1 cellular context compared by ENCODE assay signal in the genomic region with DNA sequence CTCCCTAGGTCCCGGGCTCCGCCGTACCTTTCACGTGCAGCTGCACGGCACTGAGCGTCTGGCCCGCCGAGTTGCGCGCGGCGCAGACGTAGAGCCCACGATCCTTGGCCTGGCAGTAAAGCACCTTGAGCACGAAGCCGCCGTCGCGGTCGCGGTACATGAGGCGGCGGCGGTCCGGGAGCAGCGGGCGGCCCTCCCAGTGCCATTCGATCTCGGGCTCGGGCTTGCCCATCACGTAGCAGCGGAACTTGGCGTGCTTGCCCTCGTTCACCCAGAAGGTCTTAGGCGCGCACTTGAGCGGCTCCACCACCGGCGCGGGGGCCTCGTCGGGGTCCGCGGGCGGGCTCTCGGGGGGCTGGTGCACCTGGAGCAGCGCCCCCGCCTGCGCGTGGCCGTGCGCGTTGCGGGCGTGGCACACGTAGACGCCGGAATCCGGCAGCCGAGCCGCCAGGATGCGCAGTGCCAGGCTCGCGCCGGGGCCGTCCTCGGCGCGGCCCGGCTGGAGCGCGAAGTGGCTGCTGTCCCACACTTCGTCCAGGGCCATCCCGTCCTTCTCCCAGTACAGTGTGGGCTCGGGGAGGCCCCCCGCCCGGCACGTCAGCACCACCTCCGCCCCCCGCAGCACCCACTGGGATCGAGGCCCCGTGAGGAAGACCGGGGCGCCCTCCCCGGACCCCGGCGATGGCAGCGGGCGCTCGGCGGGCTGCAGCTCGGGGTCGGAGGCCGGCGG.
TF ChIP-seq lines count a peak whose summit lies in the region.

No MANE protein-coding gene starts in this region.

TF ChIP-seq in endothelial cell of umbilical vein, 7 proteins besides CTCF, POLR2A, EP300 and RAD21:
- TF ChIP-seq FOS (IDR thresholded peaks at IDR 0.05; ENCODE audit: borderline replicate concordance, insufficient read depth, low read length) (no peak), EZH2 (IDR thresholded peaks at IDR 0.05; ENCODE audit: borderline replicate concordance, low read depth, low read length, severe bottlenecking) (peak; percentile 80), POLR2AphosphoS5 (IDR thresholded peaks at IDR 0.05; ENCODE audit: insufficient read depth, low read depth, low read length) (no peak), MYC (IDR thresholded peaks at IDR 0.05; ENCODE audit: low read depth, low read length) (no peak), GATA2 (IDR thresholded peaks at IDR 0.05; ENCODE audit: insufficient read depth, insufficient read length, low read depth, low read length) (no peak), MAX (IDR thresholded peaks at IDR 0.05; ENCODE audit: insufficient read depth, insufficient read length) (no peak), JUN (IDR thresholded peaks at IDR 0.05; ENCODE audit: borderline replicate concordance, insufficient read depth, insufficient read length, low read depth) (no peak)
TF ChIP-seq in endothelial cell of umbilical vein: peak in this region for 1.
